ENCODE assay signal across 18 cellular contexts in genomic region chr9:125977223-125977622, GRCh38.
"Had no signal": no experiment of that assay in that cellular context is flagged by ENCODE, and none has a peak within 500 bp of the region (broad histone marks: within the 10 kb centered on the region; RNA-seq: fewer than 3 reads in every experiment).

No MANE protein-coding gene starts in this region.

- H3K9me3 ChIP-seq: pancreas, testis had no signal

- DNase-seq: activated CD4-positive, alpha-beta T cell treated with anti-CD3 and anti-CD28 coated beads for 1 hour; activated CD4-positive, alpha-beta T cell treated with anti-CD3 and anti-CD28 coated beads, Interleukin-2, amount 50 U/mL, for 48 hours; amygdala; body of pancreas; central memory CD4-positive, alpha-beta T cell; cortex of kidney; heart right ventricle; pancreas; right lobe of liver; stimulated activated CD4-positive, alpha-beta T cell treated with anti-CD3 and anti-CD28 coated beads, Interleukin-4, amount 100 ng/mL, for 24 hours; testis; WERI-Rb-1 had no signal

- H3K27ac ChIP-seq: body of pancreas, heart right ventricle, neutrophil, pancreas, right lobe of liver, testis, WERI-Rb-1 had no signal

- FAIRE-seq: endometrium, pancreas had no signal

- ATAC-seq: body of pancreas; heart right ventricle; left lobe of liver; natural killer cell treated with Interleukin-12 subunit alpha and Interleukin-12 subunit beta and Interleukin-15 and Interleukin-18, amount 100 ng/mL, for 72 hours; pancreas; right lobe of liver; stimulated activated effector memory CD8-positive, alpha-beta T cell treated with anti-CD3 and anti-CD28 coated beads, Interleukin-12 subunit alpha, Interleukin-12 subunit beta, amount 100 ng/mL, for 72 hours had no signal

- H3K4me1 ChIP-seq: body of pancreas, heart right ventricle, pancreas, right lobe of liver, testis had no signal

- H3K27me3 ChIP-seq: body of pancreas, heart right ventricle, pancreas, right lobe of liver, testis had no signal

- H3K4me3 ChIP-seq: body of pancreas, heart right ventricle, lung, pancreas, right lobe of liver, testis had no signal

- H3K36me3 ChIP-seq: heart right ventricle, neutrophil, pancreas, right lobe of liver, WERI-Rb-1 had no signal
